1 cellular context compared by ENCODE assay signal in genomic region chr18:10444314-10445006, GRCh38.
TF ChIP-seq lines count a peak whose summit lies in the region.

No MANE protein-coding gene starts in this region.

TF ChIP-seq in HEK293, 187 proteins besides CTCF, POLR2A, EP300 and RAD21 (continued from another document):
- TF ChIP-seq ZBTB49 (tag by site-specific recombination; IDR thresholded peaks at IDR 0.05; ENCODE audit: low read depth) (no peak), ZXDB (tag by site-specific recombination; IDR thresholded peaks at IDR 0.05) (peak; percentile 79), ZNF660 (tag by site-specific recombination; IDR thresholded peaks at IDR 0.05) (no peak), ZBTB48 (tag by site-specific recombination; IDR thresholded peaks at IDR 0.05) (no peak), ZNF138 (tag by site-specific recombination; IDR thresholded peaks at IDR 0.05; ENCODE audit: borderline replicate concordance) (no peak), ZNF645 (tag by site-specific recombination; IDR thresholded peaks at IDR 0.05) (no peak), ZNF776 (tag by site-specific recombination; IDR thresholded peaks at IDR 0.05; ENCODE audit: borderline replicate concordance) (no peak), ZNF555 (tag by site-specific recombination; conservative IDR thresholded peaks at IDR 0.05) (no peak), GFI1B (tag by site-specific recombination; IDR thresholded peaks at IDR 0.05) (0 out of 2 replicates have a peak, but pooled peaks have one; percentile 34), ZNF747 (tag by site-specific recombination; IDR thresholded peaks at IDR 0.05) (no peak), ZNF248 (tag by site-specific recombination; IDR thresholded peaks at IDR 0.05) (no peak), ZNF398 (tag by site-specific recombination; IDR thresholded peaks at IDR 0.05) (peak; percentile 54; the same call in 1 of the 2 replicates), KLF17 (tag by site-specific recombination; IDR thresholded peaks at IDR 0.05) (peak; percentile 38; the same call in 1 of the 2 replicates), ZNF488 (tag by site-specific recombination; IDR thresholded peaks at IDR 0.05) (no peak), ZNF341 (tag by site-specific recombination; IDR thresholded peaks at IDR 0.05; ENCODE audit: low read depth) (peak; percentile 69), ZNF629 (tag by site-specific recombination; IDR thresholded peaks at IDR 0.05) (peak; percentile 32; the same call in 1 of the 2 replicates), ZNF350 (tag by site-specific recombination; IDR thresholded peaks at IDR 0.05) (no peak), ZNF302 (tag by site-specific recombination; IDR thresholded peaks at IDR 0.05; ENCODE audit: low read depth) (no peak), HOXD13 (CRISPR knock-in tag; IDR thresholded peaks at IDR 0.05; ENCODE audit: borderline replicate concordance) (0 out of 2 replicates have a peak, but pooled peaks have one; percentile 38), KLF1 (tag by site-specific recombination; IDR thresholded peaks at IDR 0.05) (peak; percentile 85), ZNF473 (tag by site-specific recombination; IDR thresholded peaks at IDR 0.05) (no peak), PRDM10 (tag by site-specific recombination; IDR thresholded peaks at IDR 0.05) (peak; percentile 75), ZNF544 (tag by site-specific recombination; IDR thresholded peaks at IDR 0.05) (no peak), WT1 (tag by site-specific recombination; IDR thresholded peaks at IDR 0.05) (peak; percentile 69; the same call in 1 of the 2 replicates), ZFHX2 (tag by site-specific recombination; conservative IDR thresholded peaks at IDR 0.05) (peak; percentile 28; the same call in 1 of the 2 replicates), ZNF704 (tag by site-specific recombination; IDR thresholded peaks at IDR 0.05) (no peak), ZNF580 (tag by site-specific recombination; IDR thresholded peaks at IDR 0.05) (peak; percentile 65; the same call in 1 of the 2 replicates)
